ENCODE assay signal across 14 cellular contexts in the genomic region with DNA sequence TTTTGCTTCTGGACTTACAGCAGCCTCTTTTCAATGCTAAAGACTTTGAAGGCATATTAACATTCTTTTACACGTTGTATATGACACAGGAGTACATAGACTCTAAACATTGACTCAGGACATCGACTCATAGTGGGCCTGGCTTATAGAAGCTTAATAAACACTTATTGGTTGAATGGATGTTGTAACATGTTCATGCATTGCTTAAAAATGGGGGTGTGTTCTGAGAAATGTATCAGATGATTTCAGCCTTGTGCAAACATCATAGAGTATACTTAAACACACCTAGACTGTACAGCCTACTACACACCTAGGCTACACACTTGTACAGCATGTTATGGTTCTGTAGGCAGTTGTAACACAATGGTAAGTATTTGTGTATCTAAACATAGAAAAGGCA. TPM values are rescaled to one million over a fixed set of nuclear protein-coding genes. Genes with fewer than 3 reads are reported as not detected.
DNase-seq lines count a peak whose midpoint lies in the region; ATAC-seq and TF ChIP-seq lines count a peak whose summit lies in the region.
"Had no signal": no experiment of that assay in that cellular context is flagged by ENCODE, and none has a peak within 500 bp of the region (broad histone marks: within the 10 kb centered on the region; RNA-seq: fewer than 3 reads in every experiment).

No MANE protein-coding gene starts in this region.

- no peaks in the 10 kb centered on the region for H3K27me3 ChIP-seq in CD8-positive, alpha-beta T cell (ENCODE audit: insufficient read depth, low read length)
- H3K27me3 ChIP-seq in lung (ENCODE audit: control insufficient read depth, insufficient read depth), result no peaks in the 10 kb centered on the region
- H3K27me3 ChIP-seq: cardiac muscle cell, gastroesophageal sphincter, transverse colon had no signal

- POLR2A ChIA-PET in CD8-positive, alpha-beta T cell (lab: Charles Lee), result no interaction called here

- intact Hi-C loops in CD8-positive, alpha-beta T cell (cut with DNase I, micrococcal nuclease), result no loop called here

- WGBS in lung, 2 donors, result 58 to 80% methylated on average over 2 of the region's 2 CpGs

- peaks cover 6% of the 10 kb centered on the region for H3K36me3 ChIP-seq in CD8-positive, alpha-beta T cell (ENCODE audit: insufficient read depth, low read length)
- peaks cover 2 to 4% of the 10 kb centered on the region in 2 donors for H3K36me3 ChIP-seq in lung (ENCODE audit: control insufficient read depth in 2 of 2, insufficient read depth in 2 of 2, low read length in 2 of 2)
- H3K36me3 ChIP-seq: cardiac muscle cell had no signal

- CTCF ChIA-PET in CD8-positive, alpha-beta T cell (lab: Charles Lee), result no interaction called here

- no peak for ATAC-seq in CD8-positive, alpha-beta T cell
- ATAC-seq in lung (ENCODE audit: insufficient read depth, low FRiP score), result peak; percentile 87
- no peak for ATAC-seq in HG02571 (IDR thresholded peaks at IDR 0.05; ENCODE audit: unreplicated experiment)
- ATAC-seq: gastroesophageal sphincter had no signal

- DNase-seq in CD8-positive, alpha-beta T cell, result no peak
- peak; percentile 72 for DNase-seq in M059J (ENCODE audit: low read depth)
- peak; percentile 81 for DNase-seq in choroid plexus epithelial cell (ENCODE audit: low read depth)
- no peak for DNase-seq in lung (ENCODE audit: low spot score)
- no peak for DNase-seq in NCI-H1694 (lab: John Stamatoyannopoulos, UW)
- no peak for DNase-seq in substantia nigra (lab: John Stamatoyannopoulos, UW)
- DNase-seq in ecto neural progenitor cell (ENCODE audit: low spot score), result no peak
- DNase-seq: NCI-H1436 treated with DMSO at 0.1 percent for 48 hours, transverse colon had no signal

- H3K4me1 ChIP-seq in CD8-positive, alpha-beta T cell (ENCODE audit: insufficient read depth, low read length), result no peaks in the 10 kb centered on the region
- peaks cover 0 to 5% of the 10 kb centered on the region in 2 donors for H3K4me1 ChIP-seq in lung (ENCODE audit: control insufficient read depth in 2 of 2, insufficient read depth in 2 of 2, low read length in 2 of 2)

- H3K9me3 Mint-ChIP-seq in CD8-positive, alpha-beta T cell, result no peaks in the 10 kb centered on the region
- H3K9me3 Mint-ChIP-seq: memory B cell had no signal

- H3K36me3 Mint-ChIP-seq in CD8-positive, alpha-beta T cell, result peaks cover 59% of the 10 kb centered on the region

- H3K4me3 ChIP-seq in CD8-positive, alpha-beta T cell (ENCODE audit: low read depth, low read length), result no peak overlapping the region
- H3K4me3 ChIP-seq in choroid plexus epithelial cell (ENCODE audit: low read depth, low read length) (no peak overlapping the region), lung (no peak overlapping the region)
- H3K4me3 ChIP-seq: cardiac muscle cell, gastroesophageal sphincter, transverse colon had no signal

- no peaks in the 10 kb centered on the region for H3K9me3 ChIP-seq in CD8-positive, alpha-beta T cell (ENCODE audit: low read length)
- no peaks in the 10 kb centered on the region for H3K9me3 ChIP-seq in lung (ENCODE audit: control insufficient read depth in 2 of 2, insufficient read depth in 1 of 2, low read length in 1 of 2)
- H3K9me3 ChIP-seq: gastroesophageal sphincter, transverse colon had no signal

- H3K4me1 Mint-ChIP-seq in CD8-positive, alpha-beta T cell (ENCODE audit: low read depth), result peaks cover 27% of the 10 kb centered on the region

- peak overlapping the region; percentile 11 for H3K27ac Mint-ChIP-seq in CD8-positive, alpha-beta T cell
- H3K27ac Mint-ChIP-seq: memory B cell had no signal

- H3K4me3 Mint-ChIP-seq in CD8-positive, alpha-beta T cell, result no peak overlapping the region
- H3K4me3 Mint-ChIP-seq: memory B cell had no signal

- no peaks in the 10 kb centered on the region for H3K27me3 Mint-ChIP-seq in CD8-positive, alpha-beta T cell (ENCODE audit: low read depth)
- H3K27me3 Mint-ChIP-seq: memory B cell had no signal

- no peak overlapping the region for H3K27ac ChIP-seq in CD8-positive, alpha-beta T cell (ENCODE audit: low read depth, low read length)
- H3K27ac ChIP-seq in lung (ENCODE audit: low read depth in 1 of 2, low read length in 1 of 2) (no peak overlapping the region), substantia nigra (ENCODE audit: low read depth, low read length, poor library complexity, severe bottlenecking) (no peak overlapping the region)
- H3K27ac ChIP-seq: cardiac muscle cell, gastroesophageal sphincter, HL-60, transverse colon had no signal

- no peak for TF ChIP-seq CTCF in CD8-positive, alpha-beta T cell (IDR thresholded peaks at IDR 0.05)
- TF ChIP-seq CTCF in choroid plexus epithelial cell (conservative IDR thresholded peaks at IDR 0.05; ENCODE audit: low read depth, low read length), result no peak
- no peak for TF ChIP-seq CTCF in lung (IDR thresholded peaks at IDR 0.05; ENCODE audit: control extremely low read depth, extremely low read depth)

RNA-seq across cellular contexts. Expression of a gene that starts 17.9 kb away (rescaled TPM):
- total RNA-seq in CD8-positive, alpha-beta T cell, result 10 to 100 TPM; 84.0 to 85.6 TPM
- 52.7 and 59.4 TPM in 2 replicates for total RNA-seq in M059J (2014; rRNA removed; shearing (Covaris generic))
- 100 to 1,000 TPM in 1 of 2 donors, 10 to 100 TPM in 1; 69.2 to 218 TPM for total RNA-seq in lung
- 10 to 100 TPM; 30.7 to 41.9 TPM for polyA plus RNA-seq in lung

Comparison
In these comparisons a context has a peak if more than half of its experiments do, and no peak if none do; other contexts are left out.
1. DNase-seq: peak in M059J (single experiment) and choroid plexus epithelial cell (single experiment); none in CD8-positive, alpha-beta T cell (0 of 7), lung (single experiment), NCI-H1694 (single experiment), substantia nigra (0 of 49) and ecto neural progenitor cell (single experiment).